In genomic region chr16:85469929-85470590, GRCh38 we compare ENCODE assay signal across 25 cellular contexts.
"Had no signal": no experiment of that assay in that cellular context is flagged by ENCODE, and none has a peak within 500 bp of the region (broad histone marks: within the 10 kb centered on the region; RNA-seq: fewer than 3 reads in every experiment).

No MANE protein-coding gene starts in this region.

- H3K4me3 ChIP-seq: breast epithelium, SJCRH30 had no signal

- H3K27ac ChIP-seq: breast epithelium, SJCRH30, VCaP had no signal

- H3K27me3 ChIP-seq: breast epithelium, SJCRH30 had no signal

- ATAC-seq: activated CD4-positive, CD25-positive, alpha-beta regulatory T cell treated with anti-CD3 and anti-CD28 coated beads, Interleukin-2, amount 50 U/mL, for 24 hours; activated CD8-positive, alpha-beta T cell treated with anti-CD3 and anti-CD28 coated beads for 36 hours; activated T-cell treated with anti-CD3 and anti-CD28 coated beads, Interleukin-2, amount 50 U/mL, for 72 hours; Panc1; Right ventricle myocardium inferior had no signal

- H3K9ac ChIP-seq: SK-N-SH had no signal

- H3K9me3 ChIP-seq: breast epithelium, SJCRH30, SK-N-SH had no signal

- DNase-seq: activated CD4-positive, alpha-beta T cell treated with anti-CD3 and anti-CD28 coated beads for 4 hours; activated CD8-positive, alpha-beta memory T cell treated with anti-CD3 and anti-CD28 coated beads, Interleukin-2, amount 50 U/mL, for 4 hours; activated CD8-positive, alpha-beta T cell treated with anti-CD3 and anti-CD28 coated beads for 36 hours; activated gamma-delta T cell treated with Interleukin-2 at 50 U/mL for 16 hours; activated naive CD4-positive, alpha-beta T cell treated with anti-CD3 and anti-CD28 coated beads, Interleukin-2, amount 10 ng/mL, durations not matched to agents 7 days and 5 days; activated naive CD8-positive, alpha-beta T cell treated with anti-CD3 and anti-CD28 coated beads for 36 hours; activated T-cell treated with anti-CD3 and anti-CD28 coated beads, Interleukin-2, amount 50 U/mL, for 72 hours; caudate nucleus; Kasumi-1; NCI-H1092; NCI-H1930; NCI-H2107; NCI-H2171 treated with DMSO at 0.1 percent for 48 hours; NCI-H510A; NK-92 treated with Interleukin-12 subunit alpha and Interleukin-12 subunit beta, amount 100 ng/mL, for 24 hours; OCI-M1; RPMI8226; SJCRH30; SK-N-SH; T-helper 1 cell had no signal

- H3K36me3 ChIP-seq: breast epithelium, SJCRH30 had no signal
